Comparison of ENCODE assay signal across 9 cellular contexts in the genomic region with DNA sequence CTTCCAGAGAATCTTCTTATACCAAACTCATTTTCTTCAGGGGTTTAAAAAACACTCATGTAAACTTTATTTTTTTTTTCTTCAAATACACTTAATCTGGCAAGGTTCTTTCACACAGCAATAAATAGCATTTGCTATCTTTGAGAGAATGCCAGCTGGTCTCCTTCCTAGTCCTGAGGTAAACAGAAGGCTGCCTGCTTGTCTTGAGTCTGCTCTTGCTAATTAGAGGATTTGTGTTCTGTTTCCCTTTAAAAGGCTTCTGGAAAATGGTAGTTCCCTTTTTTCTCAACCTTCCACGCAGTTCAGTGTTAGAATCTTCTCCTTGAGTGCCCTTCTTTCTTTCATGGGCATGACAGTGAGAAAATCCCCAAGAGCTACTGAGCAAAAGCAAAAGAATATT.
DNase-seq lines count a peak whose midpoint lies in the region; ATAC-seq, FAIRE-seq and TF ChIP-seq lines count a peak whose summit lies in the region.
"Had no signal": no experiment of that assay in that cellular context is flagged by ENCODE, and none has a peak within 500 bp of the region (broad histone marks: within the 10 kb centered on the region; RNA-seq: fewer than 3 reads in every experiment).

No MANE protein-coding gene starts in this region.

- H3K36me3 ChIP-seq in SK-N-MC (ENCODE audit: insufficient read depth, low read length) (no peaks in the 10 kb centered on the region), prostate gland (no peaks in the 10 kb centered on the region)

- H3K9me3 Mint-ChIP-seq in activated T-cell treated with anti-CD3 and anti-CD28 coated beads, Interleukin-2, amount 50 U/mL, for 4 hours, result no peaks in the 10 kb centered on the region

- ATAC-seq in activated T-cell treated with anti-CD3 and anti-CD28 coated beads, Interleukin-2, amount 50 U/mL, for 4 hours, result no peak

- no peaks in the 10 kb centered on the region for H3K27me3 ChIP-seq in prostate gland (replicated peaks; ENCODE audit: insufficient read depth)

- H3K4me3 ChIP-seq in SK-N-MC (peak overlapping the region; percentile 1; the same call in 1 of the 2 replicates), fibroblast of villous mesenchyme (ENCODE audit: low read depth, low read length) (no peak overlapping the region), prostate gland (no peak overlapping the region)

- H3K4me3 Mint-ChIP-seq in activated T-cell treated with anti-CD3 and anti-CD28 coated beads, Interleukin-2, amount 50 U/mL, for 4 hours, result no peak overlapping the region

- peak overlapping the region; percentile 37 for H3K27ac ChIP-seq in SK-N-MC
- peak overlapping the region in 1 of 2 donors; percentile 6 for H3K27ac ChIP-seq in prostate gland

- H3K27me3 Mint-ChIP-seq in activated T-cell treated with anti-CD3 and anti-CD28 coated beads, Interleukin-2, amount 50 U/mL, for 4 hours (ENCODE audit: low read depth), result peaks cover 9% of the 10 kb centered on the region

- H3K36me3 Mint-ChIP-seq in activated T-cell treated with anti-CD3 and anti-CD28 coated beads, Interleukin-2, amount 50 U/mL, for 4 hours (ENCODE audit: insufficient read depth), result no peaks in the 10 kb centered on the region

- no peak for FAIRE-seq in GM19239 (lab: Jason Lieb, UNC)

- peak overlapping the region; percentile 59 for H3K9ac ChIP-seq in SK-N-MC (ENCODE audit: insufficient read length)

- H3K4me1 ChIP-seq in prostate gland (replicated peaks), result no peaks in the 10 kb centered on the region

- DNase-seq in DMS114 treated with DMSO at 0.1 percent for 48 hours (lab: John Stamatoyannopoulos, UW; ENCODE audit: unreplicated experiment) (peak; percentile 26), SK-N-MC (ENCODE audit: low read depth, low spot score) (no peak), fibroblast of villous mesenchyme (ENCODE audit: low read depth) (peak; percentile 92), prostate gland (ENCODE audit: low spot score) (peak; percentile 9), GM19239 (ENCODE audit: insufficient read length, low spot score) (no peak), 8988T (no peak), GF-D8 (lab: John Stamatoyannopoulos, UW) (no peak)
- no peak for DNase-seq in activated T-cell treated with anti-CD3 and anti-CD28 coated beads, Interleukin-2, amount 50 U/mL, for 4 hours
- DNase-seq: activated CD8-positive, alpha-beta memory T cell treated with anti-CD3 and anti-CD28 coated beads for 24 hours had no signal

- 0% methylated on average over 1 of the region's 1 CpG for WGBS in prostate gland

- no peak for TF ChIP-seq POLR2A in prostate gland (IDR thresholded peaks at IDR 0.05)

- H3K9me3 ChIP-seq in SK-N-MC (ENCODE audit: low read depth, low read length), result no peaks in the 10 kb centered on the region
- no peaks in the 10 kb centered on the region for H3K9me3 ChIP-seq in prostate gland

- intact Hi-C loops in prostate gland (cut with DNase I), result no loop called here

- H3K4me1 Mint-ChIP-seq in activated T-cell treated with anti-CD3 and anti-CD28 coated beads, Interleukin-2, amount 50 U/mL, for 4 hours (ENCODE audit: low read depth), result no peaks in the 10 kb centered on the region

- TF ChIP-seq CTCF in fibroblast of villous mesenchyme (IDR thresholded peaks at IDR 0.05; ENCODE audit: insufficient read depth, low read depth, low read length) (no peak), prostate gland (IDR thresholded peaks at IDR 0.05) (no peak)

Comparison
In these comparisons a context has a peak if more than half of its experiments do, and no peak if none do; other contexts are left out.
1. DNase-seq: peak in DMS114 treated with DMSO at 0.1 percent for 48 hours (single experiment), fibroblast of villous mesenchyme (single experiment) and prostate gland (single experiment); none in SK-N-MC (single experiment), GM19239 (single experiment), 8988T (single experiment), activated T-cell treated with anti-CD3 and anti-CD28 coated beads, Interleukin-2, amount 50 U/mL, for 4 hours (single experiment) and GF-D8 (single experiment).